26 cellular contexts compared by ENCODE assay signal in genomic region chr5:87319469-87319868, GRCh38.
"Had no signal": no experiment of that assay in that cellular context is flagged by ENCODE, and none has a peak within 500 bp of the region (broad histone marks: within the 10 kb centered on the region; RNA-seq: fewer than 3 reads in every experiment).

No MANE protein-coding gene starts in this region.

- H3K36me3 Mint-ChIP-seq: stimulated activated effector memory CD8-positive, alpha-beta T cell treated with anti-CD3 and anti-CD28 coated beads, Interleukin-12 subunit alpha, Interleukin-12 subunit beta, amount 100 ng/mL, for 72 hours had no signal

- H3K27me3 Mint-ChIP-seq: effector memory CD8-positive, alpha-beta T cell; naive thymus-derived CD4-positive, alpha-beta T cell; type B pancreatic cell had no signal

- H3K27ac ChIP-seq: coronary artery, epithelial cell of prostate, gastrocnemius medialis, heart left ventricle, hepatocyte, left lung, neural progenitor cell, prostate gland, right atrium auricular region, sigmoid colon, stomach, thyroid gland had no signal

- H2AFZ ChIP-seq: hepatocyte, neural progenitor cell had no signal

- H3K36me3 ChIP-seq: gastrocnemius medialis, heart left ventricle, left lung, prostate gland, right atrium auricular region, sigmoid colon, thyroid gland had no signal

- H3K9me3 Mint-ChIP-seq: effector memory CD8-positive, alpha-beta T cell had no signal

- DNase-seq: effector memory CD8-positive, alpha-beta T cell; foreskin fibroblast; gastrocnemius medialis; heart left ventricle; left cardiac atrium; left lung; mesendoderm; midbrain; naive thymus-derived CD4-positive, alpha-beta T cell; sigmoid colon; stimulated activated CD4-positive, alpha-beta T cell treated with anti-CD3 and anti-CD28 coated beads, Interleukin-2, amount 100 ng/mL, for 24 hours; stimulated activated CD4-positive, alpha-beta T cell treated with anti-CD3 and anti-CD28 coated beads, Interleukin-4, amount 100 ng/mL, for 24 hours; stimulated activated naive CD4-positive, alpha-beta T cell treated with Interleukin-2 at 50 U/mL for 16 hours; stomach; thyroid gland had no signal

- H3K27ac Mint-ChIP-seq: nephron; neural progenitor cell; stimulated activated effector memory CD8-positive, alpha-beta T cell treated with anti-CD3 and anti-CD28 coated beads, Interleukin-12 subunit alpha, Interleukin-12 subunit beta, amount 100 ng/mL, for 72 hours; type B pancreatic cell had no signal

- H3K4me3 Mint-ChIP-seq: effector memory CD8-positive, alpha-beta T cell; nephron; neural progenitor cell; stimulated activated effector memory CD8-positive, alpha-beta T cell treated with anti-CD3 and anti-CD28 coated beads, Interleukin-12 subunit alpha, Interleukin-12 subunit beta, amount 100 ng/mL, for 72 hours; type B pancreatic cell had no signal

- H3K27me3 ChIP-seq: gastrocnemius medialis, heart left ventricle, hepatocyte, left lung, neural progenitor cell, right atrium auricular region, sigmoid colon, stomach, thyroid gland had no signal

- H3K4me1 Mint-ChIP-seq: nephron, neural progenitor cell had no signal

- H3K4me2 ChIP-seq: hepatocyte, neural progenitor cell had no signal

- H3K4me3 ChIP-seq: coronary artery, gastrocnemius medialis, heart left ventricle, hepatocyte, left lung, neural progenitor cell, prostate gland, right atrium auricular region, sigmoid colon, stomach, thyroid gland had no signal

- FAIRE-seq: islet of Langerhans had no signal

- ATAC-seq: effector memory CD8-positive, alpha-beta T cell; esophagus mucosa; gastrocnemius medialis; heart left ventricle; left cardiac atrium; left lung; naive thymus-derived CD4-positive, alpha-beta T cell; stimulated activated effector memory CD8-positive, alpha-beta T cell treated with anti-CD3 and anti-CD28 coated beads, Interleukin-12 subunit alpha, Interleukin-12 subunit beta, amount 100 ng/mL, for 72 hours had no signal

- H3K9ac ChIP-seq: neural progenitor cell had no signal

- H3K9me3 ChIP-seq: gastrocnemius medialis, heart left ventricle, left lung, prostate gland, right atrium auricular region, sigmoid colon, stomach, thyroid gland had no signal

- H3K4me1 ChIP-seq: gastrocnemius medialis, neural progenitor cell, prostate gland, right atrium auricular region had no signal
